In the genomic region with DNA sequence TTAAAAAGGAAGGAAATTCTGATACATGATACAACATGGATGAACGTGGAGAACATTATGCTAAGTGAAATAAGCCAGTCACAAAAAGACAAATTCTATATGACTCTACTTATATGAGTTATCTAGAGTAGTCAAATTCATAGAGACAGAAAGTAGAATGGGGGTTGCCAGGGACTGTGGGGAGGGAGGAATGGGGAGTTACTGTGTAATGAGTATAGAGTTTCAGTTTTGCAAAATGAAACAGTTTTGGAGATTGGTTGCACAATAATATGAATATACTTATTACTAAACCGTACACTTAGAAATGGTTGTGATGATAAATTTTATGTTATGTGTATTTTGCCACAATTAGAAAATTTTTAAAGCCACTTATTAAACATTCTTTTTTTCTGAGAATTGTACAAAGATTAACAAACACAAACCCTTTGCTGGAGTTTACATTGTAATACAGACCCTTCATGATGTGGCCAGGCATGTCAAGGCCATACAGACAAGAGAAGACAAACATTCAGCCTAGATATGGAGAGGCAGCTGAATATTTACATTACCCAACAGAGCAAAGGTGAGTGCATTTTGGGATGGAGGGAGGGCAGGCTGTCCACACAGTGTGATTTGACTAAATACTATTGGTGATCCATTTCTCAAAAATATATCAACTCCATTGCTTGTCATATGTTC, we compare ENCODE assay signal across 16 cellular contexts. TPM values are rescaled to one million over a fixed set of nuclear protein-coding genes. Genes with fewer than 3 reads are reported as not detected.
DNase-seq lines count a peak whose midpoint lies in the region; ATAC-seq and TF ChIP-seq lines count a peak whose summit lies in the region.
"Had no signal": no experiment of that assay in that cellular context is flagged by ENCODE, and none has a peak within 500 bp of the region (broad histone marks: within the 10 kb centered on the region; RNA-seq: fewer than 3 reads in every experiment).

No MANE protein-coding gene starts in this region.

- no peak overlapping the region for H3K27ac ChIP-seq in liver (ENCODE audit: low read depth in 1 of 2, low read length in 2 of 2)
- H3K27ac ChIP-seq: GM23248, ovary, SK-N-MC, tibial artery had no signal

- 63% methylated on average over 2 of the region's 2 CpGs for WGBS in liver

- H3K9me3 ChIP-seq in liver (ENCODE audit: control insufficient read depth in 4 of 4, low read length in 3 of 4): no peaks in the 10 kb centered on the region
- H3K9me3 ChIP-seq: ovary, tibial artery had no signal

- no peaks in the 10 kb centered on the region for H3K27me3 ChIP-seq in liver (ENCODE audit: control insufficient read depth in 4 of 4, insufficient read depth in 4 of 4, low read length in 3 of 4)
- H3K27me3 ChIP-seq: ovary, tibial artery had no signal

- H3K4me1 ChIP-seq in liver (ENCODE audit: control insufficient read depth in 4 of 4, insufficient read depth in 4 of 4, low read length in 3 of 4): no peaks in the 10 kb centered on the region
- H3K4me1 ChIP-seq: tibial artery had no signal

- TF ChIP-seq RAD21 in liver (IDR thresholded peaks at IDR 0.05): no peak

- H3K4me3 ChIP-seq in liver (ENCODE audit: low read depth in 1 of 3, low read length in 3 of 3): no peak overlapping the region
- H3K4me3 ChIP-seq: GM23248, ovary, SK-N-MC, tibial artery had no signal

- ATAC-seq in GM18907 (IDR thresholded peaks at IDR 0.05; ENCODE audit: unreplicated experiment) (peak; percentile 82), HG03565 (IDR thresholded peaks at IDR 0.05; ENCODE audit: unreplicated experiment) (no peak)

- TF ChIP-seq CTCF in liver (IDR thresholded peaks at IDR 0.05; ENCODE audit: low read depth, low read length, missing input control): no peak

- peak; percentile 4 to 21 for DNase-seq in activated CD4-positive, alpha-beta T cell treated with anti-CD3 and anti-CD28 coated beads, Interleukin-2, amount 50 U/mL, for 48 hours
- no peak for DNase-seq in activated CD4-positive, alpha-beta T cell treated with anti-CD3 and anti-CD28 coated beads for 4 hours
- DNase-seq in NCI-H2029 treated with DMSO at 0.1 percent for 48 hours (lab: John Stamatoyannopoulos, UW) (peak; percentile 16), EL (no peak), NCI-H1105 (lab: John Stamatoyannopoulos, UW) (no peak)
- DNase-seq: effector CD4-positive, alpha-beta T cell; GM23248; mesendoderm; ovary; tibial artery had no signal

- H3K9ac ChIP-seq in liver (ENCODE audit: low read depth in 1 of 2, low read length in 2 of 2): no peak overlapping the region
- H3K9ac ChIP-seq: GM23248 had no signal

- no peaks in the 10 kb centered on the region for H3K36me3 ChIP-seq in liver (ENCODE audit: control insufficient read depth in 4 of 4, insufficient read depth in 3 of 4, low read depth in 1 of 4, low read length in 3 of 4)
- H3K36me3 ChIP-seq: ovary, tibial artery had no signal

TF ChIP-seq in liver, 16 proteins besides CTCF, POLR2A, EP300 and RAD21:
- no peak for TF ChIP-seq JUND (IDR thresholded peaks at IDR 0.05)
- TF ChIP-seq, protein P1, sequence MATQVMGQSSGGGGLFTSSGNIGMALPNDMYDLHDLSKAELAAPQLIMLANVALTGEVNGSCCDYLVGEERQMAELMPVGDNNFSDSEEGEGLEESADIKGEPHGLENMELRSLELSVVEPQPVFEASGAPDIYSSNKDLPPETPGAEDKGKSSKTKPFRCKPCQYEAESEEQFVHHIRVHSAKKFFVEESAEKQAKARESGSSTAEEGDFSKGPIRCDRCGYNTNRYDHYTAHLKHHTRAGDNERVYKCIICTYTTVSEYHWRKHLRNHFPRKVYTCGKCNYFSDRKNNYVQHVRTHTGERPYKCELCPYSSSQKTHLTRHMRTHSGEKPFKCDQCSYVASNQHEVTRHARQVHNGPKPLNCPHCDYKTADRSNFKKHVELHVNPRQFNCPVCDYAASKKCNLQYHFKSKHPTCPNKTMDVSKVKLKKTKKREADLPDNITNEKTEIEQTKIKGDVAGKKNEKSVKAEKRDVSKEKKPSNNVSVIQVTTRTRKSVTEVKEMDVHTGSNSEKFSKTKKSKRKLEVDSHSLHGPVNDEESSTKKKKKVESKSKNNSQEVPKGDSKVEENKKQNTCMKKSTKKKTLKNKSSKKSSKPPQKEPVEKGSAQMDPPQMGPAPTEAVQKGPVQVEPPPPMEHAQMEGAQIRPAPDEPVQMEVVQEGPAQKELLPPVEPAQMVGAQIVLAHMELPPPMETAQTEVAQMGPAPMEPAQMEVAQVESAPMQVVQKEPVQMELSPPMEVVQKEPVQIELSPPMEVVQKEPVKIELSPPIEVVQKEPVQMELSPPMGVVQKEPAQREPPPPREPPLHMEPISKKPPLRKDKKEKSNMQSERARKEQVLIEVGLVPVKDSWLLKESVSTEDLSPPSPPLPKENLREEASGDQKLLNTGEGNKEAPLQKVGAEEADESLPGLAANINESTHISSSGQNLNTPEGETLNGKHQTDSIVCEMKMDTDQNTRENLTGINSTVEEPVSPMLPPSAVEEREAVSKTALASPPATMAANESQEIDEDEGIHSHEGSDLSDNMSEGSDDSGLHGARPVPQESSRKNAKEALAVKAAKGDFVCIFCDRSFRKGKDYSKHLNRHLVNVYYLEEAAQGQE (IDR thresholded peaks at IDR 0.05): no peak
- TF ChIP-seq RXRA (IDR thresholded peaks at IDR 0.05): peak in 1 of 2 donors; percentile 50
- TF ChIP-seq, protein P2, sequence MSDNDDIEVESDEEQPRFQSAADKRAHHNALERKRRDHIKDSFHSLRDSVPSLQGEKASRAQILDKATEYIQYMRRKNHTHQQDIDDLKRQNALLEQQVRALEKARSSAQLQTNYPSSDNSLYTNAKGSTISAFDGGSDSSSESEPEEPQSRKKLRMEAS (IDR thresholded peaks at IDR 0.05): no peak
- TF ChIP-seq SP1 (IDR thresholded peaks at IDR 0.05): peak; percentile 29
- TF ChIP-seq YY1 (IDR thresholded peaks at IDR 0.05): peak; percentile 13
- peak; percentile 46 to 68 for TF ChIP-seq HNF4A (conservative IDR thresholded peaks at IDR 0.05)

RNA-seq across cellular contexts. Expression of a gene that starts 21.2 kb away (rescaled TPM):
- 1,000 to 10,000 TPM in 1 of 2 donors, 1 to 10 TPM in 1; 1.7 to 1,133 TPM for total RNA-seq in liver
- polyA plus RNA-seq in liver: 1 to 10 TPM in 1 of 2 donors, under 1 TPM in 1; 0.40 to 1.3 TPM
- total RNA-seq: GM23248, OCI-LY7 had no signal
- polyA plus RNA-seq: AG04450, GM23248 had no signal

Comparison
In these comparisons a context has a peak if more than half of its experiments do, and no peak if none do; other contexts are left out.
1. DNase-seq: peak in activated CD4-positive, alpha-beta T cell treated with anti-CD3 and anti-CD28 coated beads, Interleukin-2, amount 50 U/mL, for 48 hours (2 of 2) and NCI-H2029 treated with DMSO at 0.1 percent for 48 hours (single experiment); none in activated CD4-positive, alpha-beta T cell treated with anti-CD3 and anti-CD28 coated beads for 4 hours (0 of 2), EL (single experiment) and NCI-H1105 (single experiment).